ENCODE assay signal across 31 cellular contexts in the genomic region with DNA sequence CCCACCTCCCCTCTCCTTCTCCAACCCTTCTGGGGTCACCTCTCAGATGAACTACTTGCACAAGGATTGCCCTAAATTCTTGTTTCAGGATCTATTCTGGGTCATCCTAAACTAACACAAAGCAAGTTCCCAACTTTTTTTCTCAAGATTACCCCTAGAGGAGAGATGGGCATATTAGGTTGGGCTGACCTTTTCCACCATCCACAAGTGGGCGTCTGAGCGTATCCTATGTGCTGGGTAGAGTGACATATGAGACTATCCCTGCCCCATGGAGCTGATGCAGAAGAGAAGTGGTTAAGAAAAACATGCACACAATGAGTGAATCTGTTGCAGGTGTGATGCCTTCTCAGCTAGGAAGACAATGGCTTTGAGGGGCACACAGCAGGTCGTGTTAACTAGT.
"Had no signal": no experiment of that assay in that cellular context is flagged by ENCODE, and none has a peak within 500 bp of the region (broad histone marks: within the 10 kb centered on the region; RNA-seq: fewer than 3 reads in every experiment).

No MANE protein-coding gene starts in this region.

- H3K9me3 Mint-ChIP-seq: activated CD4-positive, alpha-beta T cell treated with anti-CD3 and anti-CD28 coated beads, Interleukin-2, amount 10 ng/mL, durations not matched to agents 24 days and 14 days; activated naive CD4-positive, alpha-beta T cell treated with anti-CD3 and anti-CD28 coated beads, Interleukin-2, amount 10 ng/mL, durations not matched to agents 7 days and 5 days; activated naive CD4-positive, alpha-beta T cell treated with anti-CD3 and anti-CD28 coated beads, Interleukin-2, amount 50 U/mL, for 72 hours; activated T-cell treated with anti-CD3 and anti-CD28 coated beads, Interleukin-2, amount 50 U/mL, for 24 hours; activated T-cell treated with anti-CD3 and anti-CD28 coated beads, Interleukin-2, amount 50 U/mL, for 72 hours; central memory CD8-positive, alpha-beta T cell; dendritic cell treated with granulocyte-macrophage colony-stimulating factor and Interleukin-4, amounts not matched to agents 40 ng/mL and 50 ng/mL, for 4 days; T-helper 1 cell treated with Interleukin-12 subunit alpha and Interleukin-12 subunit beta and Interleukin-4 antibody, amounts not matched to agents 30 μg/mL and 1 μg/mL, for 36 hours had no signal

- H3K4me3 ChIP-seq: ascending aorta, breast epithelium, coronary artery, dorsolateral prefrontal cortex, heart right ventricle, hepatocyte had no signal

- FAIRE-seq: frontal cortex had no signal

- H3K79me2 ChIP-seq: hepatocyte had no signal

- H3K27ac ChIP-seq: ascending aorta, breast epithelium, coronary artery, dorsolateral prefrontal cortex, heart right ventricle, hepatocyte, WERI-Rb-1 had no signal

- H3K27me3 Mint-ChIP-seq: activated CD4-positive, alpha-beta memory T cell treated with anti-CD3 and anti-CD28 coated beads, Interleukin-2, amount 10 ng/mL, durations not matched to agents 7 days and 5 days; activated CD4-positive, alpha-beta T cell treated with anti-CD3 and anti-CD28 coated beads, Interleukin-2, amount 10 ng/mL, durations not matched to agents 24 days and 14 days; activated naive CD8-positive, alpha-beta T cell treated with anti-CD3 and anti-CD28 coated beads, Interleukin-2, amount 10 ng/mL, durations not matched to agents 7 days and 5 days; dendritic cell treated with granulocyte-macrophage colony-stimulating factor and Interleukin-4, amounts not matched to agents 40 ng/mL and 50 ng/mL, for 4 days had no signal

- DNase-seq: activated CD4-positive, alpha-beta memory T cell treated with anti-CD3 and anti-CD28 coated beads, Interleukin-2, amount 10 ng/mL, durations not matched to agents 7 days and 5 days; activated CD4-positive, alpha-beta T cell treated with anti-CD3 and anti-CD28 coated beads for 36 hours; activated CD4-positive, alpha-beta T cell treated with anti-CD3 and anti-CD28 coated beads, Interleukin-2, amount 10 ng/mL, durations not matched to agents 24 days and 14 days; activated CD4-positive, CD25-positive, alpha-beta regulatory T cell; activated CD4-positive, CD25-positive, alpha-beta regulatory T cell treated with anti-CD3 and anti-CD28 coated beads, Interleukin-2, amount 50 U/mL, for 72 hours; activated CD8-positive, alpha-beta memory T cell treated with anti-CD3 and anti-CD28 coated beads, Interleukin-2, amount 50 U/mL, for 48 hours; activated gamma-delta T cell; activated naive CD4-positive, alpha-beta T cell; activated naive CD4-positive, alpha-beta T cell treated with anti-CD3 and anti-CD28 coated beads, Interleukin-2, amount 10 ng/mL, durations not matched to agents 7 days and 5 days; activated naive CD8-positive, alpha-beta T cell treated with anti-CD3 and anti-CD28 coated beads, Interleukin-2, amount 10 ng/mL, durations not matched to agents 7 days and 5 days; activated T-cell treated with anti-CD3 and anti-CD28 coated beads for 4 hours; activated T-cell treated with anti-CD3 and anti-CD28 coated beads, Interleukin-2, amount 50 U/mL, for 24 hours; activated T-cell treated with anti-CD3 and anti-CD28 coated beads, Interleukin-2, amount 50 U/mL, for 72 hours; dorsolateral prefrontal cortex; effector memory CD4-positive, alpha-beta T cell; endodermal cell; foreskin fibroblast; heart right ventricle; T-helper 9 cell; WERI-Rb-1 had no signal

- H3K4me2 ChIP-seq: hepatocyte had no signal

- H3K27ac Mint-ChIP-seq: activated CD4-positive, alpha-beta memory T cell treated with anti-CD3 and anti-CD28 coated beads, Interleukin-2, amount 10 ng/mL, durations not matched to agents 7 days and 5 days; activated CD4-positive, alpha-beta T cell treated with anti-CD3 and anti-CD28 coated beads for 36 hours; activated CD4-positive, alpha-beta T cell treated with anti-CD3 and anti-CD28 coated beads, Interleukin-2, amount 10 ng/mL, durations not matched to agents 24 days and 14 days; activated naive CD4-positive, alpha-beta T cell treated with anti-CD3 and anti-CD28 coated beads, Interleukin-2, amount 10 ng/mL, durations not matched to agents 7 days and 5 days; activated naive CD4-positive, alpha-beta T cell treated with anti-CD3 and anti-CD28 coated beads, Interleukin-2, amount 50 U/mL, for 72 hours; activated naive CD8-positive, alpha-beta T cell treated with anti-CD3 and anti-CD28 coated beads, Interleukin-2, amount 10 ng/mL, durations not matched to agents 7 days and 5 days; activated T-cell treated with anti-CD3 and anti-CD28 coated beads, Interleukin-2, amount 50 U/mL, for 24 hours; activated T-cell treated with anti-CD3 and anti-CD28 coated beads, Interleukin-2, amount 50 U/mL, for 72 hours; brain; dendritic cell treated with granulocyte-macrophage colony-stimulating factor and Interleukin-4, amounts not matched to agents 40 ng/mL and 50 ng/mL, for 4 days; endodermal cell; T-helper 1 cell treated with Interleukin-12 subunit alpha and Interleukin-12 subunit beta and Interleukin-4 antibody, amounts not matched to agents 30 μg/mL and 1 μg/mL, for 36 hours had no signal

- H3K4me3 Mint-ChIP-seq: activated CD4-positive, alpha-beta memory T cell treated with anti-CD3 and anti-CD28 coated beads, Interleukin-2, amount 10 ng/mL, durations not matched to agents 7 days and 5 days; activated CD4-positive, alpha-beta T cell treated with anti-CD3 and anti-CD28 coated beads for 36 hours; activated CD4-positive, alpha-beta T cell treated with anti-CD3 and anti-CD28 coated beads, Interleukin-2, amount 10 ng/mL, durations not matched to agents 24 days and 14 days; activated naive CD4-positive, alpha-beta T cell treated with anti-CD3 and anti-CD28 coated beads, Interleukin-2, amount 10 ng/mL, durations not matched to agents 7 days and 5 days; activated naive CD8-positive, alpha-beta T cell treated with anti-CD3 and anti-CD28 coated beads, Interleukin-2, amount 10 ng/mL, durations not matched to agents 7 days and 5 days; activated T-cell treated with anti-CD3 and anti-CD28 coated beads, Interleukin-2, amount 50 U/mL, for 24 hours; activated T-cell treated with anti-CD3 and anti-CD28 coated beads, Interleukin-2, amount 50 U/mL, for 72 hours; brain; central memory CD8-positive, alpha-beta T cell; dendritic cell treated with granulocyte-macrophage colony-stimulating factor and Interleukin-4, amounts not matched to agents 40 ng/mL and 50 ng/mL, for 4 days; endodermal cell; T-helper 1 cell treated with Interleukin-12 subunit alpha and Interleukin-12 subunit beta and Interleukin-4 antibody, amounts not matched to agents 30 μg/mL and 1 μg/mL, for 36 hours had no signal

- ATAC-seq: activated CD4-positive, alpha-beta T cell treated with anti-CD3 and anti-CD28 coated beads for 36 hours; activated naive CD4-positive, alpha-beta T cell treated with anti-CD3 and anti-CD28 coated beads, Interleukin-2, amount 50 U/mL, for 72 hours; activated T-cell treated with anti-CD3 and anti-CD28 coated beads, Interleukin-2, amount 50 U/mL, for 72 hours; esophagus mucosa; heart right ventricle had no signal

- H3K36me3 Mint-ChIP-seq: activated naive CD4-positive, alpha-beta T cell treated with anti-CD3 and anti-CD28 coated beads, Interleukin-2, amount 10 ng/mL, durations not matched to agents 7 days and 5 days; activated naive CD4-positive, alpha-beta T cell treated with anti-CD3 and anti-CD28 coated beads, Interleukin-2, amount 50 U/mL, for 72 hours; activated naive CD8-positive, alpha-beta T cell treated with anti-CD3 and anti-CD28 coated beads, Interleukin-2, amount 10 ng/mL, durations not matched to agents 7 days and 5 days had no signal

- H3K36me3 ChIP-seq: ascending aorta, breast epithelium, heart right ventricle, WERI-Rb-1 had no signal

- H2AFZ ChIP-seq: hepatocyte had no signal

- H3K4me1 ChIP-seq: ascending aorta, breast epithelium, heart right ventricle had no signal

- H3K4me1 Mint-ChIP-seq: activated CD4-positive, alpha-beta memory T cell treated with anti-CD3 and anti-CD28 coated beads, Interleukin-2, amount 10 ng/mL, durations not matched to agents 7 days and 5 days; activated CD4-positive, alpha-beta T cell treated with anti-CD3 and anti-CD28 coated beads for 36 hours; activated CD4-positive, alpha-beta T cell treated with anti-CD3 and anti-CD28 coated beads, Interleukin-2, amount 10 ng/mL, durations not matched to agents 24 days and 14 days; activated naive CD4-positive, alpha-beta T cell treated with anti-CD3 and anti-CD28 coated beads, Interleukin-2, amount 10 ng/mL, durations not matched to agents 7 days and 5 days; activated naive CD8-positive, alpha-beta T cell treated with anti-CD3 and anti-CD28 coated beads, Interleukin-2, amount 10 ng/mL, durations not matched to agents 7 days and 5 days; brain; central memory CD8-positive, alpha-beta T cell; endodermal cell had no signal

- H3K27me3 ChIP-seq: ascending aorta, breast epithelium, dorsolateral prefrontal cortex, heart right ventricle, hepatocyte had no signal
